1 cellular context compared by ENCODE assay signal in genomic region chr2:190853659-190854386, GRCh38.
TF ChIP-seq lines count a peak whose summit lies in the region.

No MANE protein-coding gene starts in this region.

TF ChIP-seq in GM12878, 131 proteins besides CTCF, POLR2A, EP300 and RAD21:
- TF ChIP-seq MTA3 (IDR thresholded peaks at IDR 0.05; ENCODE audit: borderline replicate concordance, low read length), result no peak
- peak; percentile 16; the same call in 1 of the 2 replicates for TF ChIP-seq JUNB (IDR thresholded peaks at IDR 0.05)
- TF ChIP-seq TCF3 (IDR thresholded peaks at IDR 0.05; ENCODE audit: borderline replicate concordance, insufficient read depth, low read depth, low read length), result no peak
- no peak for TF ChIP-seq HDAC2 (IDR thresholded peaks at IDR 0.05)
- TF ChIP-seq SPI1 (IDR thresholded peaks at IDR 0.05; ENCODE audit: borderline replicate concordance, insufficient read depth, low read depth, low read length), result peak; percentile 80
- TF ChIP-seq, protein P1, sequence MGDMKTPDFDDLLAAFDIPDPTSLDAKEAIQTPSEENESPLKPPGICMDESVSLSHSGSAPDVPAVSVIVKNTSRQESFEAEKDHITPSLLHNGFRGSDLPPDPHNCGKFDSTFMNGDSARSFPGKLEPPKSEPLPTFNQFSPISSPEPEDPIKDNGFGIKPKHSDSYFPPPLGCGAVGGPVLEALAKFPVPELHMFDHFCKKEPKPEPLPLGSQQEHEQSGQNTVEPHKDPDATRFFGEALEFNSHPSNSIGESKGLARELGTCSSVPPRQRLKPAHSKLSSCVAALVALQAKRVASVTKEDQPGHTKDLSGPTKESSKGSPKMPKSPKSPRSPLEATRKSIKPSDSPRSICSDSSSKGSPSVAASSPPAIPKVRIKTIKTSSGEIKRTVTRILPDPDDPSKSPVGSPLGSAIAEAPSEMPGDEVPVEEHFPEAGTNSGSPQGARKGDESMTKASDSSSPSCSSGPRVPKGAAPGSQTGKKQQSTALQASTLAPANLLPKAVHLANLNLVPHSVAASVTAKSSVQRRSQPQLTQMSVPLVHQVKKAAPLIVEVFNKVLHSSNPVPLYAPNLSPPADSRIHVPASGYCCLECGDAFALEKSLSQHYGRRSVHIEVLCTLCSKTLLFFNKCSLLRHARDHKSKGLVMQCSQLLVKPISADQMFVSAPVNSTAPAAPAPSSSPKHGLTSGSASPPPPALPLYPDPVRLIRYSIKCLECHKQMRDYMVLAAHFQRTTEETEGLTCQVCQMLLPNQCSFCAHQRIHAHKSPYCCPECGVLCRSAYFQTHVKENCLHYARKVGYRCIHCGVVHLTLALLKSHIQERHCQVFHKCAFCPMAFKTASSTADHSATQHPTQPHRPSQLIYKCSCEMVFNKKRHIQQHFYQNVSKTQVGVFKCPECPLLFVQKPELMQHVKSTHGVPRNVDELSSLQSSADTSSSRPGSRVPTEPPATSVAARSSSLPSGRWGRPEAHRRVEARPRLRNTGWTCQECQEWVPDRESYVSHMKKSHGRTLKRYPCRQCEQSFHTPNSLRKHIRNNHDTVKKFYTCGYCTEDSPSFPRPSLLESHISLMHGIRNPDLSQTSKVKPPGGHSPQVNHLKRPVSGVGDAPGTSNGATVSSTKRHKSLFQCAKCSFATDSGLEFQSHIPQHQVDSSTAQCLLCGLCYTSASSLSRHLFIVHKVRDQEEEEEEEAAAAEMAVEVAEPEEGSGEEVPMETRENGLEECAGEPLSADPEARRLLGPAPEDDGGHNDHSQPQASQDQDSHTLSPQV (IDR thresholded peaks at IDR 0.05), result no peak
- TF ChIP-seq, protein P2, sequence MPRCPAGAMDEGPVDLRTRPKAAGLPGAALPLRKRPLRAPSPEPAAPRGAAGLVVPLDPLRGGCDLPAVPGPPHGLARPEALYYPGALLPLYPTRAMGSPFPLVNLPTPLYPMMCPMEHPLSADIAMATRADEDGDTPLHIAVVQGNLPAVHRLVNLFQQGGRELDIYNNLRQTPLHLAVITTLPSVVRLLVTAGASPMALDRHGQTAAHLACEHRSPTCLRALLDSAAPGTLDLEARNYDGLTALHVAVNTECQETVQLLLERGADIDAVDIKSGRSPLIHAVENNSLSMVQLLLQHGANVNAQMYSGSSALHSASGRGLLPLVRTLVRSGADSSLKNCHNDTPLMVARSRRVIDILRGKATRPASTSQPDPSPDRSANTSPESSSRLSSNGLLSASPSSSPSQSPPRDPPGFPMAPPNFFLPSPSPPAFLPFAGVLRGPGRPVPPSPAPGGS (IDR thresholded peaks at IDR 0.05; ENCODE audit: borderline replicate concordance, insufficient read depth, low read depth, low read length, poor library complexity, severe bottlenecking), result no peak
- TF ChIP-seq NFXL1 (IDR thresholded peaks at IDR 0.05; ENCODE audit: borderline replicate concordance), result no peak
- no peak for TF ChIP-seq ATF7 (IDR thresholded peaks at IDR 0.05; ENCODE audit: low read depth)
- no peak for TF ChIP-seq BMI1 (IDR thresholded peaks at IDR 0.05; ENCODE audit: borderline replicate concordance)
- no peak for TF ChIP-seq RFX5 (IDR thresholded peaks at IDR 0.05; ENCODE audit: low read depth, low read length)
